ENCODE assay signal across 18 cellular contexts in genomic region chrX:10048076-10048475, GRCh38.
DNase-seq lines count a peak whose midpoint lies in the region; ATAC-seq and TF ChIP-seq lines count a peak whose summit lies in the region.
"Had no signal": no experiment of that assay in that cellular context is flagged by ENCODE, and none has a peak within 500 bp of the region (broad histone marks: within the 10 kb centered on the region; RNA-seq: fewer than 3 reads in every experiment).

No MANE protein-coding gene starts in this region.

- H3K36me3 ChIP-seq in HAP-1 (replicated peaks), result no peaks in the 10 kb centered on the region
- no peaks in the 10 kb centered on the region for H3K36me3 ChIP-seq in spleen

- H3K4me1 ChIP-seq in HAP-1, result peaks cover 4% of the 10 kb centered on the region
- H3K4me1 ChIP-seq in spleen, result peaks cover 0 to 8% (median 1%) of the 10 kb centered on the region in 6 donors

- no peaks in the 10 kb centered on the region for H3K9me3 Mint-ChIP-seq in osteocyte (ENCODE audit: unreplicated experiment)
- H3K9me3 Mint-ChIP-seq: activated B cell treated with CpG ODN at 0.5 μM for 24 hours; activated naive CD8-positive, alpha-beta T cell treated with anti-CD3 and anti-CD28 coated beads, Interleukin-2, amount 50 U/mL, for 24 hours; activated T-helper 1 cell treated with anti-CD3 and anti-CD28 coated beads, Interleukin-12 subunit alpha, Interleukin-12 subunit beta, Interleukin-2, Interleukin-4 antibody, amounts not matched to agents 30 ng/mL and 10 ng/mL and 1 ng/mL, durations not matched to agents 14 hours and 24 hours and 36 hours; central memory CD8-positive, alpha-beta T cell; T-helper 1 cell treated with Interleukin-12 subunit alpha and Interleukin-12 subunit beta and Interleukin-4 antibody, amounts not matched to agents 30 μg/mL and 1 μg/mL, for 36 hours had no signal

- DNase-seq in EH (ENCODE audit: low read depth) (peak; percentile 52), fibroblast of the aortic adventitia (ENCODE audit: low read depth) (peak; percentile 34), osteocyte (ENCODE audit: extremely low spot score, unreplicated experiment) (no peak), HAP-1 (ENCODE audit: low spot score in 2 of 2) (no peak), spleen (no peak)
- DNase-seq in activated naive CD4-positive, alpha-beta T cell treated with Interleukin-2 at 50 U/mL for 16 hours, result no peak
- DNase-seq: activated B cell treated with CpG ODN at 0.5 μM for 24 hours; activated CD8-positive, alpha-beta T cell treated with anti-CD3 and anti-CD28 coated beads, Interleukin-2, amount 10 ng/mL, durations not matched to agents 7 days and 5 days; activated naive CD8-positive, alpha-beta T cell treated with anti-CD3 and anti-CD28 coated beads, Interleukin-2, amount 50 U/mL, for 24 hours; NCI-H446 treated with DMSO at 0.1 percent for 48 hours; nephron progenitor cell; stimulated activated CD4-positive, alpha-beta T cell treated with anti-CD3 and anti-CD28 coated beads, Interleukin-2, amount 100 ng/mL, for 24 hours had no signal

- no peak overlapping the region for H3K4me3 ChIP-seq in fibroblast of the aortic adventitia (ENCODE audit: low read depth, low read length)
- H3K4me3 ChIP-seq in HAP-1, result no peak overlapping the region
- H3K4me3 ChIP-seq in spleen, result no peak overlapping the region

- H3K27ac Mint-ChIP-seq in osteocyte (ENCODE audit: unreplicated experiment), result no peak overlapping the region
- H3K27ac Mint-ChIP-seq: activated B cell treated with CpG ODN at 0.5 μM for 24 hours; activated CD8-positive, alpha-beta T cell treated with anti-CD3 and anti-CD28 coated beads, Interleukin-2, amount 10 ng/mL, durations not matched to agents 7 days and 5 days; activated naive CD8-positive, alpha-beta T cell treated with anti-CD3 and anti-CD28 coated beads, Interleukin-2, amount 50 U/mL, for 24 hours; activated T-helper 1 cell treated with anti-CD3 and anti-CD28 coated beads, Interleukin-12 subunit alpha, Interleukin-12 subunit beta, Interleukin-2, Interleukin-4 antibody, amounts not matched to agents 30 ng/mL and 10 ng/mL and 1 ng/mL, durations not matched to agents 14 hours and 24 hours and 36 hours; IgD-negative memory B cell; nephron progenitor cell; T-helper 1 cell treated with Interleukin-12 subunit alpha and Interleukin-12 subunit beta and Interleukin-4 antibody, amounts not matched to agents 30 μg/mL and 1 μg/mL, for 36 hours had no signal

- WGBS in spleen, 5 donors, result 68 to 90% (median 73%) methylated on average over 10 of the region's 10 CpGs

- H3K27me3 ChIP-seq in HAP-1 (ENCODE audit: low read depth), result no peaks in the 10 kb centered on the region
- H3K27me3 ChIP-seq in spleen (replicated peaks in 1 of 7), result no peaks in the 10 kb centered on the region

- H3K27ac ChIP-seq in VCaP (peak overlapping the region; percentile 71), spleen (no peak overlapping the region)

- TF ChIP-seq CTCF in VCaP (conservative IDR thresholded peaks at IDR 0.05), result no peak
- no peak for TF ChIP-seq CTCF in fibroblast of the aortic adventitia (IDR thresholded peaks at IDR 0.05; ENCODE audit: insufficient read depth, low read length)
- no peak for TF ChIP-seq CTCF in osteocyte (IDR thresholded peaks at IDR 0.05)
- TF ChIP-seq CTCF in spleen (IDR thresholded peaks at IDR 0.05 in 8 of 11, conservative IDR thresholded peaks at IDR 0.05 in 3 of 11), result no peak

- no peaks in the 10 kb centered on the region for H3K9me3 ChIP-seq in HAP-1
- no peaks in the 10 kb centered on the region for H3K9me3 ChIP-seq in spleen

- intact Hi-C loops in spleen (cut with DNase I; ENCODE audit: low total_unique reads), result no loop called here

- no peak for ATAC-seq in HG03342 (IDR thresholded peaks at IDR 0.05; ENCODE audit: unreplicated experiment)
- ATAC-seq: activated CD8-positive, alpha-beta T cell treated with anti-CD3 and anti-CD28 coated beads, Interleukin-2, amount 10 ng/mL, durations not matched to agents 7 days and 5 days; activated naive CD8-positive, alpha-beta T cell treated with anti-CD3 and anti-CD28 coated beads, Interleukin-2, amount 50 U/mL, for 24 hours had no signal

- peak overlapping the region; percentile 0 for H3K4me3 Mint-ChIP-seq in osteocyte (ENCODE audit: unreplicated experiment)
- H3K4me3 Mint-ChIP-seq: activated B cell treated with CpG ODN at 0.5 μM for 24 hours; activated CD8-positive, alpha-beta T cell treated with anti-CD3 and anti-CD28 coated beads, Interleukin-2, amount 10 ng/mL, durations not matched to agents 7 days and 5 days; activated naive CD8-positive, alpha-beta T cell treated with anti-CD3 and anti-CD28 coated beads, Interleukin-2, amount 50 U/mL, for 24 hours; activated T-helper 1 cell treated with anti-CD3 and anti-CD28 coated beads, Interleukin-12 subunit alpha, Interleukin-12 subunit beta, Interleukin-2, Interleukin-4 antibody, amounts not matched to agents 30 ng/mL and 10 ng/mL and 1 ng/mL, durations not matched to agents 14 hours and 24 hours and 36 hours; central memory CD8-positive, alpha-beta T cell; IgD-negative memory B cell; nephron progenitor cell; T-helper 1 cell treated with Interleukin-12 subunit alpha and Interleukin-12 subunit beta and Interleukin-4 antibody, amounts not matched to agents 30 μg/mL and 1 μg/mL, for 36 hours had no signal

- H3K27me3 Mint-ChIP-seq in osteocyte (ENCODE audit: unreplicated experiment), result no peaks in the 10 kb centered on the region
- H3K27me3 Mint-ChIP-seq: activated B cell treated with CpG ODN at 0.5 μM for 24 hours; activated naive CD8-positive, alpha-beta T cell treated with anti-CD3 and anti-CD28 coated beads, Interleukin-2, amount 50 U/mL, for 24 hours; central memory CD8-positive, alpha-beta T cell had no signal

- no peak for TF ChIP-seq POLR2A in spleen (IDR thresholded peaks at IDR 0.05)

- in situ Hi-C loops in HAP-1 (cut with MboI; ENCODE audit: low sequenced_read_pairs), result no loop called here

- H3K36me3 Mint-ChIP-seq in osteocyte (ENCODE audit: unreplicated experiment), result no peaks in the 10 kb centered on the region
- H3K36me3 Mint-ChIP-seq: IgD-negative memory B cell had no signal

- peaks cover 58% of the 10 kb centered on the region for H3K4me1 Mint-ChIP-seq in osteocyte (ENCODE audit: unreplicated experiment)

Comparison
In these comparisons a context has a peak if more than half of its experiments do, and no peak if none do; other contexts are left out.
1. DNase-seq: peak in EH (single experiment) and fibroblast of the aortic adventitia (single experiment); none in osteocyte (single experiment), activated naive CD4-positive, alpha-beta T cell treated with Interleukin-2 at 50 U/mL for 16 hours (single experiment), HAP-1 (0 of 2) and spleen (single experiment).